ENCODE assay signal across 8 cellular contexts in the genomic region with DNA sequence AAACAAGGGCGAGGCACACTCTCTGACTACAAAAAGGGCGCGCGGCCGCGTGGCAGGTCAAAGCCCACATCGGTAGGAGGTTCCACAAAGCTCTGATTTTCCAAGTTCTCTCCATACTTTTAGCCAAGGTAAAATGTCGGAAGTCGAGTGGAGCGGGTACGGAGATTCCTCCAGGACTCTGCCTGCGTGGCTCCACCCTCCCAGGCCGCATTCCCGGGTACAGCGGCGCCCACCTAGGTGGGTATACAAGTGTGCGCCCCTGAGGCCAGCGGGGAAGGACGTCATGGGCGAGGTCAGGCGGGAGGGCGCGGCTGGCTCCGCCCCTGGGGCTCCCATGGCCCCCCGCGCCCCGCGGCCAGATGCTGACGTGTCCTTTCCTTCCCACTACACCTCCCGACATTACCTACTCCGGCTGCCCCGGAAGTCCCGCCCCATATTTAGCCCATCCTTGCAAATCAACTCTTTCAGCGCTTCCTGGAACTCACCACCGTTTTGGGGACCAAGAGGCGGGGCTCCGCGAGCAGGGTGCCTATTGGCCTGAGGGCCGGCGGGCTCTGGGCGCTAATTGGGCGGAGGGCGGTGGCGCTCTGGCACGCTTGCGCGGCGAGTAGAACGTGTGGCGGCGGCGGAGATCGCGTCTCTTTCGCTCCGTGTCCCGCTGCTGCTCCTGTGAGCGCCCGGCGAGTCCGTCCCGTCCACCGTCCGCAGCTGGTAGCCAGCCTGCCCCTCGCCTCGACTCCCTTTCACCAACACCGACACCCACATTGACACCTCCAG. TPM values are rescaled to one million over a fixed set of nuclear protein-coding genes. Genes with fewer than 3 reads are reported as not detected.
DNase-seq lines count a peak whose midpoint lies in the region; ATAC-seq, FAIRE-seq and TF ChIP-seq lines count a peak whose summit lies in the region.

A gene (plus strand): TSS at position 639 of the 777 bp plus-strand sequence. CDS start 180 bp downstream, outside the sequence.

- no peaks in the 10 kb centered on the region for H3K36me3 Mint-ChIP-seq in type B pancreatic cell

- intact Hi-C loops in adrenal gland (cut with DNase I) (no loop called here), cardiac septum (cut with DNase I) (loop anchor here (2.0 to 10.0 kb wide), 2 partner anchors 63 to 257 kb away; a partner anchor contains a TSS)

- H3K27ac ChIP-seq in adrenal gland: peak within 1 kb of the TSS; percentile 81 to 98 (median 94)

- peak within 1 kb of the TSS; percentile 96 for H3K4me3 Mint-ChIP-seq in type B pancreatic cell

- TF ChIP-seq POLR2A in GM12892 (IDR thresholded peaks at IDR 0.05; ENCODE audit: low read depth, low read length): peak; percentile 94
- TF ChIP-seq POLR2A in adrenal gland (IDR thresholded peaks at IDR 0.05): peak; percentile 75 to 92

- no peak within 1 kb of the TSS for H3K27ac Mint-ChIP-seq in type B pancreatic cell

- peak; percentile 92 for ATAC-seq in HG02852 (IDR thresholded peaks at IDR 0.05; ENCODE audit: unreplicated experiment)

- TF ChIP-seq CTCF in adrenal gland (IDR thresholded peaks at IDR 0.05): no peak
- TF ChIP-seq CTCF in type B pancreatic cell (conservative IDR thresholded peaks at IDR 0.05): peak; percentile 12

- 0 to 2% (median 0%) methylated on average over 38 to 67 of the region's 67 CpGs for WGBS in adrenal gland, 4 donors

- H3K4me3 ChIP-seq in adrenal gland: peak within 1 kb of the TSS; percentile 65 to 95 (median 88)

- no peaks in the 10 kb centered on the region for H3K27me3 ChIP-seq in adrenal gland

- H3K4me1 Mint-ChIP-seq in type B pancreatic cell (ENCODE audit: unreplicated experiment): peaks cover 26% of the 10 kb centered on the region

- H3K27me3 Mint-ChIP-seq in type B pancreatic cell: no peaks in the 10 kb centered on the region

- H3K36me3 ChIP-seq in adrenal gland (replicated peaks in 1 of 2): no peaks in the 10 kb centered on the region

- DNase-seq in GM12892 (ENCODE audit: insufficient read length) (peak; percentile 89), NCI-H146 (lab: John Stamatoyannopoulos, UW) (peak; percentile 99), T-helper 1 cell (peak; percentile 96 to 99 (median 98)), adrenal gland (peak; percentile 99 to 100 (median 100)), cardiac septum (ENCODE audit: low spot score) (peak; percentile 100), pons (ENCODE audit: low spot score) (peak; percentile 99), type B pancreatic cell (ENCODE audit: extremely low spot score, unreplicated experiment) (peak; percentile 98)

- no peaks in the 10 kb centered on the region for H3K9me3 Mint-ChIP-seq in type B pancreatic cell

- peak; percentile 97 for FAIRE-seq in GM12892 (lab: Jason Lieb, UNC)

- H3K4me1 ChIP-seq in adrenal gland (replicated peaks in 1 of 2): peaks cover 12 to 33% of the 10 kb centered on the region in 2 donors

- no peaks in the 10 kb centered on the region for H3K9me3 ChIP-seq in adrenal gland (replicated peaks in 1 of 3)

RNA-seq across cellular contexts. Expression of the gene that starts here (rescaled TPM):
- 133 TPM for polyA plus RNA-seq in GM12892 (2012; ENCODE audit: missing spikeins)
- total RNA-seq in adrenal gland (100 to 1,000 TPM; 105 to 266 (median 138) TPM), cardiac septum (66.7 TPM), type B pancreatic cell (ENCODE audit: low replicate concordance) (183 and 199 TPM in 2 replicates)
- 100 to 1,000 TPM in 1 of 3 donors, 10 to 100 TPM in 2; 58.9 to 164 (median 93.7) TPM for polyA plus RNA-seq in adrenal gland

Comparison
In these comparisons a context has a peak if more than half of its experiments do, and no peak if none do; other contexts are left out.
1. Peak in every context shown above with its lines: DNase-seq, ATAC-seq, H3K4me3 ChIP-seq and H3K27ac ChIP-seq.